In the genomic region with DNA sequence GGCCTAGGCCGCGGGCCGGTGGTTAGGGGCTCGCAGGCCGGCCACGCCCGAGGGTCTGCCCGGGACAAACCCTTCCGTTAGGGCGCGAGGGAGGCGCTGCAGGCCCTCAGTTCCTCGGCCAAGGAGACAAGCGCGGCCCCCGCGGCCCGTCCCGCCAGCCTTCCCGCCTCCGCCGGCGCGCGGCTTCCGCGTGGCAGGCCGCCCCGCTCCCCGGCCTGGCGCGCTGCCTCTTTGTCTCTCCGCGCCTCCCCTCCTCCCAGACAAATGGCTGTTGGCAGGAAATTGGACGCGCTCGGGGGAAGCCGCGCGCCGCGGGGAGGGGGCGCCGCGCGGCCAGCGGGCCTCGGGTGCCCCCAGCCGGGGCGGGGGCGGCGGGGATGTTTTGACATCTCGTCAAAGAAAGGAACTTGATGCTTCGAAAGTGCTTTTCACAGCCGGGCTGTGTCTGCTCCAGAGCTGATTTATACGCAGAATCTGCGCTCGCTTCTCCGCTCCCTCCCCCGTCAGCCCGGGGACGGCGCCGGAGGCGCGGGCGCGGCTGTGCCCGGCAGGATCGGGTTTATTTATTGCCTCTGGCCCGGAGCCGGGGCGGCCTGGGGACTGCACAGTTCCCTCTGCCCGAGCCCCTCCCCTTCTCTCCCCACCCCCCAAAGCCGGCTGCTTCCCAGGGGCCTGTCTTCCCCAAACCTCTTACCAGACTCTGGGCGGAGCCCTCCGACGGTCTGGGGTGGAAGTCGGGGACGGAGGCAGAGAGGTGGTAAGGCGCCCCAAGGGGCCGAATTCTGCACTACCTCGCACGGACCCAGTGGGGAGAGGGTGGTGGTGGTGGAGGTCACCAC, we compare ENCODE assay signal across 8 cellular contexts. TPM values are rescaled to one million over a fixed set of nuclear protein-coding genes. Genes with fewer than 3 reads are reported as not detected.
DNase-seq lines count a peak whose midpoint lies in the region; ATAC-seq and TF ChIP-seq lines count a peak whose summit lies in the region.

No MANE protein-coding gene starts in this region.

- no CpG with 5 or more reads among the region's 84 CpGs for WGBS in neuronal stem cell (ENCODE audit: extremely low coverage in 2 of 2, insufficient read length in 2 of 2, insufficient replicate concordance in 1 of 2), 2 donors

- peak overlapping the region; percentile 89 for H4K91ac ChIP-seq in neuronal stem cell (ENCODE audit: low read depth, low read length, poor library complexity)

- no peak overlapping the region for H2BK12ac ChIP-seq in neuronal stem cell (ENCODE audit: low read length)

- H2AFZ ChIP-seq in KMS-11 (ENCODE audit: low read depth): peak overlapping the region; percentile 96
- H2AFZ ChIP-seq in neuronal stem cell (ENCODE audit: low read length): peak overlapping the region; percentile 81

- peak overlapping the region; percentile 60 for H2AK5ac ChIP-seq in neuronal stem cell (ENCODE audit: low read depth, low read length)

- H3K4me1 ChIP-seq in KMS-11 (ENCODE audit: low read depth, poor library complexity, severe bottlenecking) (peaks cover 13% of the 10 kb centered on the region), neuronal stem cell (ENCODE audit: control insufficient read depth in 2 of 2, insufficient read depth in 1 of 2, low read depth in 1 of 2, low read length in 2 of 2) (peaks cover 3 to 13% of the 10 kb centered on the region in 2 donors), subcutaneous abdominal adipose tissue (ENCODE audit: control insufficient read depth in 5 of 5, insufficient read depth in 5 of 5, low read length in 5 of 5) (peaks cover 0 to 22% (median 14%) of the 10 kb centered on the region in 5 donors)

- H3K4me3 ChIP-seq in KMS-11 (IDR thresholded peaks at IDR 0.05; ENCODE audit: insufficient read depth, low read depth, low read length): no peak overlapping the region
- H3K4me3 ChIP-seq in neuronal stem cell (ENCODE audit: low read length in 2 of 2): peak overlapping the region; percentile 47 to 77
- peak overlapping the region; percentile 35 to 79 (median 73) for H3K4me3 ChIP-seq in subcutaneous abdominal adipose tissue (ENCODE audit: low read depth in 1 of 5, low read length in 5 of 5)

- H3K9me3 ChIP-seq in neuronal stem cell (replicated peaks in 1 of 2; ENCODE audit: control insufficient read depth in 2 of 2, insufficient read depth in 1 of 2, low read depth in 1 of 2, low read length in 2 of 2) (no peaks in the 10 kb centered on the region), subcutaneous abdominal adipose tissue (ENCODE audit: control insufficient read depth in 5 of 5, low read length in 5 of 5) (no peaks in the 10 kb centered on the region)

- peak overlapping the region; percentile 82 for H3K14ac ChIP-seq in neuronal stem cell (ENCODE audit: low read length)

- DNase-seq in ELF-1 (ENCODE audit: low read depth, low spot score) (peak; percentile 82), activated gamma-delta T cell (lab: John Stamatoyannopoulos, UW) (peak; percentile 55), foreskin melanocyte (peak; percentile 67), neuronal stem cell (ENCODE audit: low spot score) (peak; percentile 77)

- H3K79me2 ChIP-seq in KMS-11 (ENCODE audit: insufficient read depth, low read depth): no peaks in the 10 kb centered on the region

- no peak overlapping the region for H2BK15ac ChIP-seq in neuronal stem cell (ENCODE audit: low read length)

- no peaks in the 10 kb centered on the region for H3K36me3 ChIP-seq in KMS-11 (ENCODE audit: insufficient read depth)
- peaks cover 10 to 30% of the 10 kb centered on the region in 2 donors for H3K36me3 ChIP-seq in neuronal stem cell (replicated peaks in 1 of 2; ENCODE audit: control insufficient read depth in 2 of 2, insufficient read depth in 2 of 2, low read length in 2 of 2)
- peaks cover 0 to 3% (median 0%) of the 10 kb centered on the region in 5 donors for H3K36me3 ChIP-seq in subcutaneous abdominal adipose tissue (ENCODE audit: control insufficient read depth in 5 of 5, insufficient read depth in 5 of 5, low read length in 5 of 5)

- no peak overlapping the region for H3K4ac ChIP-seq in neuronal stem cell (ENCODE audit: low read length)

- ATAC-seq in GM21786 (IDR thresholded peaks at IDR 0.05; ENCODE audit: unreplicated experiment): peak; percentile 92

- H3K9ac ChIP-seq in KMS-11 (peak overlapping the region; percentile 98), neuronal stem cell (ENCODE audit: low read depth, low read length, poor library complexity) (peak overlapping the region; percentile 86), subcutaneous abdominal adipose tissue (ENCODE audit: low read length in 5 of 5) (peak overlapping the region; percentile 63 to 97 (median 89))

- no peaks in the 10 kb centered on the region for H4K20me1 ChIP-seq in KMS-11 (ENCODE audit: insufficient read depth)

- H3K4me2 ChIP-seq in KMS-11 (peak overlapping the region; percentile 95), neuronal stem cell (ENCODE audit: insufficient read depth, low read length, poor library complexity, severe bottlenecking) (peak overlapping the region; percentile 89)

- peak overlapping the region; percentile 93 for H3K18ac ChIP-seq in neuronal stem cell (ENCODE audit: low read length)

- no peaks in the 10 kb centered on the region for H3K27me3 ChIP-seq in KMS-11 (ENCODE audit: insufficient read depth, low read depth)
- no peaks in the 10 kb centered on the region for H3K27me3 ChIP-seq in neuronal stem cell (ENCODE audit: control insufficient read depth in 3 of 3, insufficient read depth in 3 of 3, low read depth in 1 of 3, low read length in 3 of 3)
- H3K27me3 ChIP-seq in subcutaneous abdominal adipose tissue (ENCODE audit: control insufficient read depth in 5 of 5, insufficient read depth in 4 of 5, low read length in 5 of 5): no peaks in the 10 kb centered on the region

- H3K23ac ChIP-seq in neuronal stem cell (ENCODE audit: low read depth, low read length, poor library complexity): peak overlapping the region; percentile 86

- H3K27ac ChIP-seq in KMS-11 (peak overlapping the region; percentile 94), neuronal stem cell (replicated peaks; ENCODE audit: low read length) (peak overlapping the region; percentile 97), subcutaneous abdominal adipose tissue (ENCODE audit: low read depth, low read length) (peak overlapping the region; percentile 93)

- peak; percentile 47 for TF ChIP-seq POLR2A in Raji (IDR thresholded peaks at IDR 0.05; ENCODE audit: insufficient read depth, low read depth, low read length)

- peak overlapping the region; percentile 83 for H4K8ac ChIP-seq in neuronal stem cell (ENCODE audit: low read depth, low read length)

- peaks cover 1% of the 10 kb centered on the region for H3K79me1 ChIP-seq in neuronal stem cell (ENCODE audit: low read depth, low read length)

- TF ChIP-seq CTCF in KMS-11 (conservative IDR thresholded peaks at IDR 0.05; ENCODE audit: low read depth, low read length): peak; percentile 65

- peak overlapping the region; percentile 58 for H2BK5ac ChIP-seq in neuronal stem cell (ENCODE audit: low read length)

- H2BK120ac ChIP-seq in neuronal stem cell (ENCODE audit: low read depth, low read length): no peak overlapping the region

RNA-seq across cellular contexts. Expression of gene SHF, which starts 20.8 kb away (rescaled TPM):
- 31.0 TPM for polyA plus RNA-seq in neuronal stem cell (2013, experiment 1 of 2)
- 29.9 TPM for polyA plus RNA-seq in neuronal stem cell (2013, experiment 2 of 2)

RNA-seq across cellular contexts. Expression of gene DUOX1, which starts 37.2 kb away (rescaled TPM):
- polyA plus RNA-seq in neuronal stem cell (2013, experiment 1 of 2): 0.06 TPM
- polyA plus RNA-seq in neuronal stem cell (2013, experiment 2 of 2): 0.03 TPM

RNA-seq across cellular contexts. Expression of gene DUOXA1, which starts 37.3 kb away (rescaled TPM):
- polyA plus RNA-seq in neuronal stem cell (2013, experiment 1 of 2): 0.04 TPM
- polyA plus RNA-seq in neuronal stem cell (2013, experiment 2 of 2): not detected

RNA-seq across cellular contexts. Expression of gene DUOXA2, which starts 52.9 kb away (rescaled TPM):
- polyA plus RNA-seq in neuronal stem cell (2013, experiment 1 of 2): not detected
- not detected for polyA plus RNA-seq in neuronal stem cell (2013, experiment 2 of 2)

RNA-seq across cellular contexts. Expression of gene DUOX2, which starts 53.0 kb away (rescaled TPM):
- 0.01 TPM for polyA plus RNA-seq in neuronal stem cell (2013, experiment 1 of 2)
- 0.01 TPM for polyA plus RNA-seq in neuronal stem cell (2013, experiment 2 of 2)
